ENCODE assay signal across 31 cellular contexts in the genomic region with DNA sequence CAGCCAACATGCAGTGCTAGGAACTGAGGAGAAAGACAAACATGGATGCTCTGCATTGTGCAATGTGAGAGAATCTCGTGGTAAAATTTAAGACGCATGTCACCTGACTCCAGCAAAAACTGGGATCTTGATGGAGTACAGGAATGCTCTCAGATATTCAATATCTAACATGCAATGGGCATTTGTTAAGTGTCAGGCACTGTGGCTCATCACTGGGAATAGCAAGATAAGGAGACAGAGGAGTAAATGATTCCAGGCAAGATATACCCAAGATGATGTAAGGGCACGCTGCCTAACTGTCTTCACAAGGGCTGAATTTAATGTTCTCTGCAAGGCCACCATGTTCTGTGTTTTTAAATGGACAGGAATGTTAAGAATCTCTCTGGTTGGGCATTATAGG.
"Had no signal": no experiment of that assay in that cellular context is flagged by ENCODE, and none has a peak within 500 bp of the region (broad histone marks: within the 10 kb centered on the region; RNA-seq: fewer than 3 reads in every experiment).

No MANE protein-coding gene starts in this region.

- H3K9me3 ChIP-seq: SJSA1 had no signal

- H3K36me3 Mint-ChIP-seq: activated CD8-positive, alpha-beta memory T cell treated with anti-CD3 and anti-CD28 coated beads, Interleukin-2, amount 10 ng/mL, durations not matched to agents 7 days and 5 days; activated naive CD8-positive, alpha-beta T cell treated with anti-CD3 and anti-CD28 coated beads, Interleukin-2, amount 10 ng/mL, durations not matched to agents 7 days and 5 days; brain had no signal

- H3K9ac ChIP-seq: KMS-11 had no signal

- H3K4me1 Mint-ChIP-seq: activated CD4-positive, alpha-beta memory T cell treated with anti-CD3 and anti-CD28 coated beads, Interleukin-2, amount 10 ng/mL, durations not matched to agents 7 days and 5 days; activated CD8-positive, alpha-beta memory T cell treated with anti-CD3 and anti-CD28 coated beads, Interleukin-2, amount 10 ng/mL, durations not matched to agents 7 days and 5 days; brain had no signal

- ATAC-seq: activated CD8-positive, alpha-beta memory T cell treated with anti-CD3 and anti-CD28 coated beads, Interleukin-2, amount 10 ng/mL, durations not matched to agents 7 days and 5 days; Panc1 had no signal

- H3K9me3 Mint-ChIP-seq: activated CD4-positive, alpha-beta memory T cell treated with anti-CD3 and anti-CD28 coated beads, Interleukin-2, amount 10 ng/mL, durations not matched to agents 7 days and 5 days; activated naive CD4-positive, alpha-beta T cell treated with anti-CD3 and anti-CD28 coated beads, Interleukin-2, amount 50 U/mL, for 24 hours; activated naive CD8-positive, alpha-beta T cell treated with anti-CD3 and anti-CD28 coated beads, Interleukin-2, amount 10 ng/mL, durations not matched to agents 7 days and 5 days; activated T-helper 2 cell treated with anti-CD3 and anti-CD28 coated beads, Interferon-gamma antibody, Interleukin-2, Interleukin-4, amounts not matched to agents 10 μg/mL and 5 μg/mL and 100 μg/mL, durations not matched to agents 14 hours and 24 hours and 36 hours; brain had no signal

- H3K4me1 ChIP-seq: SJSA1 had no signal

- DNase-seq: activated CD4-positive, alpha-beta memory T cell treated with anti-CD3 and anti-CD28 coated beads, Interleukin-2, amount 10 ng/mL, durations not matched to agents 7 days and 5 days; activated CD4-positive, alpha-beta T cell treated with anti-CD3 and anti-CD28 coated beads for 1 hour; activated CD4-positive, alpha-beta T cell treated with anti-CD3 and anti-CD28 coated beads for 48 hours; activated CD4-positive, CD25-positive, alpha-beta regulatory T cell; activated CD8-positive, alpha-beta memory T cell treated with anti-CD3 and anti-CD28 coated beads for 24 hours; activated CD8-positive, alpha-beta memory T cell treated with anti-CD3 and anti-CD28 coated beads, Interleukin-2, amount 10 ng/mL, durations not matched to agents 7 days and 5 days; activated gamma-delta T cell; activated naive CD4-positive, alpha-beta T cell treated with Interleukin-2 at 50 U/mL for 16 hours; activated naive CD8-positive, alpha-beta T cell treated with anti-CD3 and anti-CD28 coated beads, Interleukin-2, amount 10 ng/mL, durations not matched to agents 7 days and 5 days; activated T-cell treated with anti-CD3 and anti-CD28 coated beads, Interleukin-2, amount 50 U/mL, for 1 hour; central memory CD4-positive, alpha-beta T cell; NCI-H1092 treated with DMSO at 0.1 percent for 48 hours; NCI-H1417 treated with DMSO at 0.1 percent for 48 hours; NCI-H187 treated with DMSO at 0.1 percent for 48 hours; NCI-H2081; NCI-H2171 treated with DMSO at 0.1 percent for 48 hours; NCI-H2227 treated with DMSO at 0.1 percent for 48 hours; NCI-H446 treated with DMSO at 0.1 percent for 48 hours; NCI-H524 treated with DMSO at 0.1 percent for 48 hours; SHP77; SW 1271; T-helper 1 cell; T-helper 2 cell; T-helper 9 cell had no signal

- H3K36me3 ChIP-seq: SJSA1 had no signal

- H3K27ac Mint-ChIP-seq: activated CD4-positive, alpha-beta memory T cell treated with anti-CD3 and anti-CD28 coated beads, Interleukin-2, amount 10 ng/mL, durations not matched to agents 7 days and 5 days; activated CD8-positive, alpha-beta memory T cell treated with anti-CD3 and anti-CD28 coated beads, Interleukin-2, amount 10 ng/mL, durations not matched to agents 7 days and 5 days; activated naive CD4-positive, alpha-beta T cell treated with anti-CD3 and anti-CD28 coated beads, Interleukin-2, amount 50 U/mL, for 24 hours; activated naive CD8-positive, alpha-beta T cell treated with anti-CD3 and anti-CD28 coated beads, Interleukin-2, amount 10 ng/mL, durations not matched to agents 7 days and 5 days; activated T-helper 2 cell treated with anti-CD3 and anti-CD28 coated beads, Interferon-gamma antibody, Interleukin-2, Interleukin-4, amounts not matched to agents 10 μg/mL and 5 μg/mL and 100 μg/mL, durations not matched to agents 14 hours and 24 hours and 36 hours had no signal

- H3K4me3 Mint-ChIP-seq: activated CD4-positive, alpha-beta memory T cell treated with anti-CD3 and anti-CD28 coated beads, Interleukin-2, amount 10 ng/mL, durations not matched to agents 7 days and 5 days; activated CD8-positive, alpha-beta memory T cell treated with anti-CD3 and anti-CD28 coated beads, Interleukin-2, amount 10 ng/mL, durations not matched to agents 7 days and 5 days; activated naive CD4-positive, alpha-beta T cell treated with anti-CD3 and anti-CD28 coated beads, Interleukin-2, amount 50 U/mL, for 24 hours; activated naive CD8-positive, alpha-beta T cell treated with anti-CD3 and anti-CD28 coated beads, Interleukin-2, amount 10 ng/mL, durations not matched to agents 7 days and 5 days; brain had no signal

- H3K27me3 Mint-ChIP-seq: activated CD4-positive, alpha-beta memory T cell treated with anti-CD3 and anti-CD28 coated beads, Interleukin-2, amount 10 ng/mL, durations not matched to agents 7 days and 5 days; activated naive CD4-positive, alpha-beta T cell treated with anti-CD3 and anti-CD28 coated beads, Interleukin-2, amount 50 U/mL, for 24 hours; activated naive CD8-positive, alpha-beta T cell treated with anti-CD3 and anti-CD28 coated beads, Interleukin-2, amount 10 ng/mL, durations not matched to agents 7 days and 5 days had no signal

- H3K4me3 ChIP-seq: SJSA1 had no signal

- H3K27ac ChIP-seq: KMS-11, SJSA1, VCaP had no signal

- H3K4me2 ChIP-seq: KMS-11 had no signal
